20 cellular contexts compared by ENCODE assay signal in genomic region chr7:36811807-36812206, GRCh38.
"Had no signal": no experiment of that assay in that cellular context is flagged by ENCODE, and none has a peak within 500 bp of the region (broad histone marks: within the 10 kb centered on the region; RNA-seq: fewer than 3 reads in every experiment).

No MANE protein-coding gene starts in this region.

- H3K27me3 Mint-ChIP-seq: naive B cell, progenitor cell of endocrine pancreas, type B pancreatic cell had no signal

- H3K4me1 Mint-ChIP-seq: naive B cell; stimulated activated memory B cell treated with anti-CD40 and anti-IgM and Interleukin-4, amounts not matched to agents 10 μg/mL and 1 μg/mL and 100 μg/mL, for 72 hours had no signal

- DNase-seq: cortex of kidney; dorsolateral prefrontal cortex; effector CD8-positive, alpha-beta T cell; gastrocnemius medialis; heart right ventricle; islet precursor cell; left ventricle myocardium inferior; mesendoderm; naive B cell; occipital lobe; pancreas; right cardiac atrium; stimulated activated CD4-positive, alpha-beta T cell treated with anti-CD3 and anti-CD28 coated beads, Interleukin-4, amount 100 ng/mL, for 1 hour; stimulated activated CD8-positive, alpha-beta memory T cell treated with anti-CD3 and anti-CD28 coated beads, Interleukin-4, amount 100 ng/mL, for 48 hours; thyroid gland had no signal

- ATAC-seq: esophagus mucosa; gastrocnemius medialis; heart right ventricle; pancreas; right cardiac atrium; stimulated activated memory B cell treated with anti-CD40 and anti-IgM and Interleukin-4, amounts not matched to agents 10 μg/mL and 1 μg/mL and 100 μg/mL, for 72 hours had no signal

- H3K9me3 Mint-ChIP-seq: naive B cell; stimulated activated memory B cell treated with anti-CD40 and anti-IgM and Interleukin-4, amounts not matched to agents 10 μg/mL and 1 μg/mL and 100 μg/mL, for 72 hours; type B pancreatic cell had no signal

- H3K36me3 Mint-ChIP-seq: naive B cell; stimulated activated memory B cell treated with anti-CD40 and anti-IgM and Interleukin-4, amounts not matched to agents 10 μg/mL and 1 μg/mL and 100 μg/mL, for 72 hours; type B pancreatic cell had no signal

- H3K27ac Mint-ChIP-seq: nephron; progenitor cell of endocrine pancreas; stimulated activated memory B cell treated with anti-CD40 and anti-IgM and Interleukin-4, amounts not matched to agents 10 μg/mL and 1 μg/mL and 100 μg/mL, for 72 hours; type B pancreatic cell had no signal

- H3K4me3 Mint-ChIP-seq: naive B cell; nephron; stimulated activated memory B cell treated with anti-CD40 and anti-IgM and Interleukin-4, amounts not matched to agents 10 μg/mL and 1 μg/mL and 100 μg/mL, for 72 hours; type B pancreatic cell had no signal
